In the genomic region with DNA sequence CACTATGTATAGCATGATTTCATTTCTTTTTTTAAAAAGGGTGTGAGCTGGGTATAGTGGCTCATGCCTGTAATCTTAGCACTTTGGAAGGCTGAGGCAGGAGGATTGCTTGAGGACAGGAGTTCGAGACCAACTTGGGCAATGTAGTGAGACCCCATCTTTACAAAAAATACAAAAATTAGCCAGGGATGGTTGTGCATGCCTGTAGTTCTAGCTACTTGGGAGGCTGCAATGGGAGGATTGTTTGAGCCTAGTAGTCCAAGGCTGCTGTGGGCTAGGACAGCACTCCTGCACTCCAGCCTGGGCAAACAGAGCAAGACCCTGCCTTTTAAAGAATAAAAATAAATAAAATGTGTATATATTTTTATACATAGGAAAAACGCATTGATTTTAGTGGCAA, we compare ENCODE assay signal across 18 cellular contexts.
"Had no signal": no experiment of that assay in that cellular context is flagged by ENCODE, and none has a peak within 500 bp of the region (broad histone marks: within the 10 kb centered on the region; RNA-seq: fewer than 3 reads in every experiment).

No MANE protein-coding gene starts in this region.

- H3K27me3 ChIP-seq: esophagus muscularis mucosa, gastroesophageal sphincter, ovary, right atrium auricular region, suprapubic skin, thyroid gland, upper lobe of right lung, vagina had no signal

- DNase-seq: effector memory CD8-positive, alpha-beta T cell; foreskin fibroblast; glutamatergic neuron; islet precursor cell; mammary epithelial cell; naive thymus-derived CD4-positive, alpha-beta T cell; ovary; stimulated activated CD4-positive, alpha-beta T cell treated with anti-CD3 and anti-CD28 coated beads, Interleukin-2, amount 100 ng/mL, for 48 hours; stimulated activated naive CD8-positive, alpha-beta T cell treated with anti-CD3 and anti-CD28 coated beads, Interleukin-15, Interleukin-2, amounts not matched to agents 100 U/mL and 50 U/mL, for 24 hours; thyroid gland; upper lobe of right lung had no signal

- H3K4me3 ChIP-seq: esophagus muscularis mucosa, gastroesophageal sphincter, ovary, right atrium auricular region, smooth muscle cell, suprapubic skin, thyroid gland, upper lobe of right lung, vagina had no signal

- H3K9me3 Mint-ChIP-seq: dendritic cell treated with granulocyte-macrophage colony-stimulating factor and Interleukin-4, amounts not matched to agents 40 ng/mL and 50 ng/mL, for 4 days; effector memory CD8-positive, alpha-beta T cell had no signal

- H3K4me2 ChIP-seq: smooth muscle cell had no signal

- H3K4me1 ChIP-seq: thyroid gland had no signal

- H3K27ac Mint-ChIP-seq: dendritic cell treated with granulocyte-macrophage colony-stimulating factor and Interleukin-4, amounts not matched to agents 40 ng/mL and 50 ng/mL, for 4 days; effector memory CD8-positive, alpha-beta T cell had no signal

- H3K4me3 Mint-ChIP-seq: dendritic cell treated with granulocyte-macrophage colony-stimulating factor and Interleukin-4, amounts not matched to agents 40 ng/mL and 50 ng/mL, for 4 days; effector memory CD8-positive, alpha-beta T cell; naive thymus-derived CD4-positive, alpha-beta T cell had no signal

- H3K36me3 ChIP-seq: esophagus muscularis mucosa, gastroesophageal sphincter, ovary, right atrium auricular region, suprapubic skin, thyroid gland, upper lobe of right lung, vagina had no signal

- H3K27me3 Mint-ChIP-seq: dendritic cell treated with granulocyte-macrophage colony-stimulating factor and Interleukin-4, amounts not matched to agents 40 ng/mL and 50 ng/mL, for 4 days; effector memory CD8-positive, alpha-beta T cell; naive thymus-derived CD4-positive, alpha-beta T cell had no signal

- H3K9me3 ChIP-seq: esophagus muscularis mucosa, gastroesophageal sphincter, ovary, right atrium auricular region, suprapubic skin, thyroid gland, upper lobe of right lung, vagina had no signal

- ATAC-seq: effector memory CD8-positive, alpha-beta T cell; gastroesophageal sphincter; naive thymus-derived CD4-positive, alpha-beta T cell; stimulated activated naive CD8-positive, alpha-beta T cell treated with anti-CD3 and anti-CD28 coated beads, Interleukin-15, Interleukin-2, amounts not matched to agents 100 U/mL and 50 U/mL, for 24 hours; upper lobe of right lung had no signal

- H3K27ac ChIP-seq: esophagus muscularis mucosa, gastroesophageal sphincter, ovary, right atrium auricular region, suprapubic skin, thyroid gland, upper lobe of right lung, vagina had no signal
